In genomic region chr11:65890324-65891179, GRCh38 we compare ENCODE assay signal across 1 cellular context.
TF ChIP-seq lines count a peak whose summit lies in the region.

Gene CCDC85B (plus strand): TSS chr11:65890673. CDS start chr11:65890784, 111 bp downstream.

TF ChIP-seq in WTC11, 78 proteins besides CTCF, POLR2A, EP300 and RAD21 (continued from another document):
- TF ChIP-seq ARID4B (CRISPR knock-in tag; IDR thresholded peaks at IDR 0.05; ENCODE audit: borderline replicate concordance): peak; percentile 71
- peak; percentile 88 for TF ChIP-seq RELA (CRISPR knock-in tag; IDR thresholded peaks at IDR 0.05; ENCODE audit: borderline replicate concordance)
- no peak for TF ChIP-seq MYBL2 (CRISPR knock-in tag; IDR thresholded peaks at IDR 0.05)
- no peak for TF ChIP-seq MXD4 (CRISPR knock-in tag; IDR thresholded peaks at IDR 0.05; ENCODE audit: borderline replicate concordance)
- no peak for TF ChIP-seq ZNF317 (CRISPR knock-in tag; IDR thresholded peaks at IDR 0.05; ENCODE audit: borderline replicate concordance, low read depth)
- peak; percentile 87; the same call in 1 of the 2 replicates for TF ChIP-seq ETV6 (CRISPR knock-in tag; IDR thresholded peaks at IDR 0.05)
